Comparison of ENCODE assay signal across 26 cellular contexts in genomic region chr12:11820476-11820875, GRCh38.
"Had no signal": no experiment of that assay in that cellular context is flagged by ENCODE, and none has a peak within 500 bp of the region (broad histone marks: within the 10 kb centered on the region; RNA-seq: fewer than 3 reads in every experiment).

No MANE protein-coding gene starts in this region.

- DNase-seq: activated CD4-positive, alpha-beta T cell treated with anti-CD3 and anti-CD28 coated beads for 48 hours; activated CD4-positive, alpha-beta T cell treated with anti-CD3 and anti-CD28 coated beads, Interleukin-2, amount 50 U/mL, for 48 hours; activated CD8-positive, alpha-beta memory T cell treated with anti-CD3 and anti-CD28 coated beads for 24 hours; activated effector memory CD4-positive, alpha-beta T cell treated with Interleukin-2 at 50 U/mL for 16 hours; activated naive CD4-positive, alpha-beta T cell treated with Interleukin-2 at 50 U/mL for 16 hours; aorta; body of pancreas; cortex of kidney; left colon; naive thymus-derived CD4-positive, alpha-beta T cell; occipital lobe; right cardiac atrium; stimulated activated CD4-positive, alpha-beta T cell treated with anti-CD3 and anti-CD28 coated beads, Interleukin-2, amount 100 ng/mL, for 48 hours; stimulated activated naive CD8-positive, alpha-beta T cell treated with anti-CD3 and anti-CD28 coated beads, Interleukin-15, Interleukin-2, amounts not matched to agents 100 U/mL and 50 U/mL, for 24 hours; T-helper 9 cell; thyroid gland; upper lobe of left lung had no signal

- H3K27me3 ChIP-seq: body of pancreas, cardiac muscle cell, gastroesophageal sphincter, hepatocyte, thyroid gland, upper lobe of left lung had no signal

- FAIRE-seq: endothelial cell of umbilical vein, keratinocyte, TTC549 had no signal

- H3K9ac ChIP-seq: parathyroid adenoma had no signal

- H2AFZ ChIP-seq: hepatocyte, parathyroid adenoma had no signal

- H3K4me2 ChIP-seq: hepatocyte had no signal

- H3K4me3 ChIP-seq: body of pancreas, cardiac muscle cell, gastroesophageal sphincter, hepatocyte, thyroid gland, upper lobe of left lung had no signal

- H3K27ac ChIP-seq: body of pancreas, cardiac muscle cell, hepatocyte, parathyroid adenoma, thyroid gland, upper lobe of left lung, VCaP had no signal

- H3K36me3 ChIP-seq: cardiac muscle cell, gastroesophageal sphincter, thyroid gland, upper lobe of left lung had no signal

- H3K9me3 ChIP-seq: body of pancreas, gastroesophageal sphincter, thyroid gland, upper lobe of left lung had no signal

- ATAC-seq: activated CD4-positive, CD25-positive, alpha-beta regulatory T cell treated with anti-CD3 and anti-CD28 coated beads, Interleukin-2, amount 50 U/mL, for 24 hours; body of pancreas; gastroesophageal sphincter; left colon; naive thymus-derived CD4-positive, alpha-beta T cell; right cardiac atrium; stimulated activated naive CD8-positive, alpha-beta T cell treated with anti-CD3 and anti-CD28 coated beads, Interleukin-15, Interleukin-2, amounts not matched to agents 100 U/mL and 50 U/mL, for 24 hours had no signal
